Comparison of ENCODE assay signal across 13 cellular contexts in the genomic region with DNA sequence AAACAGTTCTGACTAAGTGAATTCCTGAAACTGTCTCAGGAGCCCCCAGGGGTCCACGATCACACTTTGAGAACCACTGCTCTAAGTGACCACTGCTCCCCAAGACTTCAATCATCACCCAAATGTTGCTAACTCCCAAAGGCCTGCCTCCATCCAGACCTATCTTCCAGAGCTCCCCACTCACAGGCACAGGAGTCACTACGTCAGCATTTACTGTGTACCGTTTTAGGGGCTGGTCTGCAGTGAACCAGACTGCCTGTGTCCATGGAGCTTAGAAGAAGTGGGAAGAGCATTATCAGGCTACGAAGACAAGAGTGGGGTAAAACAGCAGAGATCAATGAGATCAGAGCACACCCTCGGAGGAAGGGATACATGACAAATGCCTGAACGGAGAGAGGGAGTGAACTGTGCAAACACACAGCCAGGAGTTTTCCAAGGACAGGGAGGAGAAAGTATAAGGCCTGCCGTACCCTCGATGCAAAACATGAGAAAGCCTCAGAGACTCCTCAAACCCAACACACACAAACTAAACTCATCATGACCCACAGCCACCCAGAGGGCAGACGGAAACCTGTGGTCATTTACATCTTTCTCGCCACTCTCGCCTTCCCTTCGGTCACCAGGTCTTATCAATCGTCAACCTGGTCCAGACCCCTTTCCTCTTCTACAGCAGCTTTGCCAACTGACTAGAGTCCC. TPM values are rescaled to one million over a fixed set of nuclear protein-coding genes. Genes with fewer than 3 reads are reported as not detected.
DNase-seq lines count a peak whose midpoint lies in the region; ATAC-seq, FAIRE-seq and TF ChIP-seq lines count a peak whose summit lies in the region.
"Had no signal": no experiment of that assay in that cellular context is flagged by ENCODE, and none has a peak within 500 bp of the region (broad histone marks: within the 10 kb centered on the region; RNA-seq: fewer than 3 reads in every experiment).

No MANE protein-coding gene starts in this region.

- ATAC-seq in T-cell (replicated peaks in 1 of 4) = no peak
- ATAC-seq in pancreas = peak in 3 of 4 donors; percentile 22 to 31 (median 24)
- ATAC-seq: PC-3 had no signal

- peak overlapping the region; percentile 4 for H3K9ac ChIP-seq in endocrine pancreas (ENCODE audit: control insufficient read depth, insufficient read depth, low read length)

- H3K4me1 ChIP-seq in endocrine pancreas (ENCODE audit: control insufficient read depth, insufficient read depth, low read length) (peaks cover 10% of the 10 kb centered on the region), pancreas (peaks cover 8 to 13% (median 8%) of the 10 kb centered on the region in 3 donors)

- H3K9me3 ChIP-seq in endocrine pancreas (ENCODE audit: control insufficient read depth, low read length) (no peaks in the 10 kb centered on the region), pancreas (no peaks in the 10 kb centered on the region)
- H3K9me3 ChIP-seq: MG63 had no signal

- no peak for FAIRE-seq in GM12891 (lab: Jason Lieb, UNC)
- FAIRE-seq in pancreas (lab: Jason Lieb, UNC) = no peak

- no peak for DNase-seq in GM12891 (ENCODE audit: insufficient read length, low spot score)
- DNase-seq in T-cell = no peak
- peak in 1 of 6 donors; percentile 6 for DNase-seq in pancreas
- no peak for DNase-seq in lower leg skin (ENCODE audit: low spot score in 2 of 2)
- DNase-seq in SKM-1 (lab: John Stamatoyannopoulos, UW; ENCODE audit: unreplicated experiment) = no peak
- DNase-seq in D341Med (ENCODE audit: low spot score) = no peak
- DNase-seq: activated CD8-positive, alpha-beta memory T cell treated with anti-CD3 and anti-CD28 coated beads, Interleukin-2, amount 50 U/mL, for 48 hours; MG63; PC-3; stimulated activated CD4-positive, alpha-beta T cell treated with anti-CD3 and anti-CD28 coated beads, Interleukin-4, amount 100 ng/mL, for 1 hour; T1000 had no signal

- no peak overlapping the region for H3K27ac Mint-ChIP-seq in T-cell

- H3K4me3 Mint-ChIP-seq in T-cell = peak overlapping the region in 2 of 3 donors; percentile 18 to 58

- H3K36me3 ChIP-seq in endocrine pancreas (ENCODE audit: control insufficient read depth, insufficient read depth, low read length) (no peaks in the 10 kb centered on the region), pancreas (no peaks in the 10 kb centered on the region)

- H3K4me1 Mint-ChIP-seq in T-cell = peaks cover 77 to 80% (median 79%) of the 10 kb centered on the region in 3 donors

- WGBS in pancreas, 2 donors = 38 to 44% methylated on average over 13 of the region's 13 CpGs
- WGBS in lower leg skin, 2 donors = 57 to 62% methylated on average over 13 of the region's 13 CpGs

- POLR2A ChIA-PET in T-cell (lab: Charles Lee) = interaction anchor here in 1 of 2 donors (0.6 kb wide), 1 partner anchor 21 kb away, joined by 5 read pairs; no protein-coding TSS in a partner anchor

- TF ChIP-seq POLR2A in GM12891 (IDR thresholded peaks at IDR 0.05; ENCODE audit: low read depth, low read length) (0 out of 2 replicates have a peak, but pooled peaks have one; percentile 40), lower leg skin (IDR thresholded peaks at IDR 0.05) (no peak)

- no peaks in the 10 kb centered on the region for H3K27me3 ChIP-seq in endocrine pancreas (ENCODE audit: control insufficient read depth, insufficient read depth, low read length)
- H3K27me3 ChIP-seq in pancreas = no peaks in the 10 kb centered on the region
- H3K27me3 ChIP-seq: MG63 had no signal

- H3K4me3 ChIP-seq in endocrine pancreas (ENCODE audit: control insufficient read depth, insufficient read depth, low read length) (no peak overlapping the region), pancreas (no peak overlapping the region), lower leg skin (ENCODE audit: low read depth, poor library complexity, severe bottlenecking) (no peak overlapping the region)
- H3K4me3 ChIP-seq: MG63 had no signal

- no peaks in the 10 kb centered on the region for H3K9me3 Mint-ChIP-seq in T-cell

- no peaks in the 10 kb centered on the region for H3K27me3 Mint-ChIP-seq in T-cell

- TF ChIP-seq CTCF in pancreas (IDR thresholded peaks at IDR 0.05) = no peak
- no peak for TF ChIP-seq CTCF in lower leg skin (IDR thresholded peaks at IDR 0.05)

- CTCF ChIA-PET in T-cell (lab: Charles Lee) = no interaction called here

- intact Hi-C loops in pancreas (cut with DNase I) = loop anchor here in 1 of 3 donors (10.0 kb wide), 1 partner anchor 96 kb away; no protein-coding TSS in a partner anchor
- intact Hi-C loops in lower leg skin (cut with DNase I; ENCODE audit: low total_unique reads) = no loop called here

- no peak overlapping the region for H3K27ac ChIP-seq in pancreas

- peaks cover 18% of the 10 kb centered on the region for H3K36me3 Mint-ChIP-seq in T-cell

TF ChIP-seq in GM12891, 5 proteins besides CTCF, POLR2A, EP300 and RAD21:
- TF ChIP-seq POLR2AphosphoS5 (IDR thresholded peaks at IDR 0.05; ENCODE audit: low read depth, low read length) (peak; percentile 76; the same call in 1 of the 2 replicates), TAF1 (IDR thresholded peaks at IDR 0.05; ENCODE audit: low read depth, low read length) (no peak), POU2F2 (IDR thresholded peaks at IDR 0.05; ENCODE audit: low read depth, low read length) (no peak), PAX5 (IDR thresholded peaks at IDR 0.05; ENCODE audit: insufficient read depth, low read length, severe bottlenecking) (no peak), SPI1 (IDR thresholded peaks at IDR 0.05; ENCODE audit: low read depth, low read length) (no peak)

RNA-seq across cellular contexts. Expression of a gene that starts 10.1 kb away (rescaled TPM):
- 158 TPM for polyA plus RNA-seq in GM12891 (2012; ENCODE audit: low read depth, missing spikeins)
- total RNA-seq in T-cell (100 to 1,000 TPM; 208 to 295 (median 261) TPM), pancreas (100 to 1,000 TPM in 2 of 6 donors, 10 to 100 TPM in 4; 75.4 to 160 (median 97.5) TPM), lower leg skin (100 to 1,000 TPM; 103 to 141 (median 123) TPM)
- polyA plus RNA-seq in pancreas = 10 to 100 TPM; 42.3 to 71.1 TPM

RNA-seq across cellular contexts. Expression of a gene that starts 34.3 kb away (rescaled TPM):
- 0.18 TPM for polyA plus RNA-seq in GM12891 (2012; ENCODE audit: low read depth, missing spikeins)
- total RNA-seq in T-cell = 1 to 10 TPM in 3 of 5 donors, under 1 TPM in 2; 0.82 to 1.3 (median 1.1) TPM
- total RNA-seq in pancreas = 1 to 10 TPM in 3 of 6 donors, under 1 TPM in 3; 0.39 to 1.4 (median 0.86) TPM
- 1 to 10 TPM; 3.6 to 4.4 TPM for polyA plus RNA-seq in pancreas
- under 1 TPM; 0.13 to 0.89 (median 0.65) TPM for total RNA-seq in lower leg skin
- total RNA-seq: epithelial cell of proximal tubule had no signal

RNA-seq across cellular contexts. Expression of a gene that starts 38.3 kb away (rescaled TPM):
- polyA plus RNA-seq in GM12891 (2012; ENCODE audit: low read depth, missing spikeins) = 0.10 TPM
- total RNA-seq in T-cell (under 1 TPM in 3 of 5 donors, not detected in 2; 0.28 to 0.93 (median 0.69) TPM), pancreas (10 to 100 TPM; 43.6 to 98.9 (median 78.6) TPM), lower leg skin (1 to 10 TPM; 2.9 to 6.4 (median 4.1) TPM)
- polyA plus RNA-seq in pancreas = 100 to 1,000 TPM in 1 of 2 donors, 10 to 100 TPM in 1; 72.2 to 120 TPM

Comparison
In these comparisons a context has a peak if more than half of its experiments do, and no peak if none do; other contexts are left out.
1. ATAC-seq: peak in pancreas (3 of 4); none in T-cell (0 of 4).
2. RNA of a gene that starts 38.3 kb away (total RNA-seq): 43.6 to 98.9 TPM in pancreas; 2.9 to 6.4 TPM in lower leg skin and 0.28 to 0.93 TPM in T-cell; every median in the first group is over 4 times any median in the second.